Comparison of ENCODE assay signal across 18 cellular contexts in genomic region chr7:37218956-37219355, GRCh38.
A peak's percentile ranks its signal among the peaks of the same experiment; 100 is the strongest.
DNase-seq lines count a peak whose midpoint lies in the region; ATAC-seq, FAIRE-seq and TF ChIP-seq lines count a peak whose summit lies in the region.
"Had no signal": no experiment of that assay in that cellular context is flagged by ENCODE, and none has a peak within 500 bp of the region (broad histone marks: within the 10 kb centered on the region; RNA-seq: fewer than 3 reads in every experiment).

No MANE protein-coding gene starts in this region.

- POLR2A ChIA-PET in CD8-positive, alpha-beta T cell (lab: Charles Lee), result no interaction called here
- POLR2A ChIA-PET in H1 (lab: Charles Lee; ENCODE audit: partially characterized antibody), result no interaction called here

- 68% methylated on average over 3 of the region's 3 CpGs; no CpG with 5 or more reads in 1 of the 2 experiments for WGBS in H1 (ENCODE audit: extremely low coverage in 1 of 2, insufficient coverage in 1 of 2, insufficient read length in 1 of 2, insufficient replicate concordance in 2 of 2, low coverage in 1 of 2, low lambda C conversion rate in 2 of 2, missing lambda C conversion rate in 1 of 2), 2 experiments

- peak overlapping the region in 2 of 3 donors; percentile 43 to 71 for H3K27ac Mint-ChIP-seq in CD4-positive, CD25-positive, alpha-beta regulatory T cell
- H3K27ac Mint-ChIP-seq in CD8-positive, alpha-beta T cell, result peak overlapping the region; percentile 21
- H3K27ac Mint-ChIP-seq in nephron, result peak overlapping the region in 2 of 3 experiments; percentile 62 to 82
- no peak overlapping the region for H3K27ac Mint-ChIP-seq in activated CD8-positive, alpha-beta memory T cell treated with anti-CD3 and anti-CD28 coated beads, Interleukin-2, amount 10 ng/mL, durations not matched to agents 7 days and 5 days

- no peak overlapping the region for H3K18ac ChIP-seq in H1 (ENCODE audit: extremely low read depth, low read length)

- no peak overlapping the region for H3K14ac ChIP-seq in H1 (ENCODE audit: insufficient read length)

- H3K27me3 ChIP-seq in CD4-positive, CD25-positive, alpha-beta regulatory T cell (ENCODE audit: control insufficient read depth, insufficient read depth, low read length), result no peaks in the 10 kb centered on the region
- H3K27me3 ChIP-seq in CD8-positive, alpha-beta T cell (ENCODE audit: insufficient read depth, low read length), result no peaks in the 10 kb centered on the region
- no peaks in the 10 kb centered on the region for H3K27me3 ChIP-seq in H1 (replicated peaks in 1 of 4; ENCODE audit: control insufficient read depth in 3 of 4, extremely low read depth in 1 of 4, insufficient read depth in 3 of 4, low read length in 3 of 4)

- H3K23ac ChIP-seq in H1 (ENCODE audit: insufficient read length), result no peak overlapping the region

- CTCF ChIA-PET in CD8-positive, alpha-beta T cell (lab: Charles Lee), result interaction anchor here (0.9 kb wide), 1 partner anchor 11 kb away, joined by 3 read pairs; no protein-coding TSS in a partner anchor
- CTCF ChIA-PET in H1 (lab: Charles Lee; ENCODE audit: partially characterized antibody), result interaction anchor here (0.7 kb wide), 1 partner anchor 1112 kb away, joined by 3 read pairs; no protein-coding TSS in a partner anchor
- CTCF ChIA-PET in activated CD8-positive, alpha-beta memory T cell treated with anti-CD3 and anti-CD28 coated beads, Interleukin-2, amount 10 ng/mL, durations not matched to agents 7 days and 5 days (lab: Charles Lee), result no interaction called here

- no peak overlapping the region for H2AFZ ChIP-seq in H1 (ENCODE audit: low read length)

- no peaks in the 10 kb centered on the region for H3K27me3 Mint-ChIP-seq in CD4-positive, CD25-positive, alpha-beta regulatory T cell
- H3K27me3 Mint-ChIP-seq in CD8-positive, alpha-beta T cell (ENCODE audit: low read depth), result no peaks in the 10 kb centered on the region
- peaks cover 6% of the 10 kb centered on the region for H3K27me3 Mint-ChIP-seq in nephron (ENCODE audit: low read depth)
- H3K27me3 Mint-ChIP-seq in activated CD8-positive, alpha-beta memory T cell treated with anti-CD3 and anti-CD28 coated beads, Interleukin-2, amount 10 ng/mL, durations not matched to agents 7 days and 5 days, result no peaks in the 10 kb centered on the region
- H3K27me3 Mint-ChIP-seq: activated CD8-positive, alpha-beta T cell treated with anti-CD3 and anti-CD28 coated beads for 36 hours had no signal

- no peak overlapping the region for H3K4me3 ChIP-seq in CD4-positive, CD25-positive, alpha-beta regulatory T cell (ENCODE audit: low read depth, low read length)
- H3K4me3 ChIP-seq in CD8-positive, alpha-beta T cell (ENCODE audit: low read depth, low read length), result no peak overlapping the region
- no peak overlapping the region for H3K4me3 ChIP-seq in H1 (ENCODE audit: extremely low read depth in 1 of 4, insufficient read depth in 2 of 4, low read depth in 3 of 4, low read length in 4 of 4)

- H3K9me3 ChIP-seq in CD4-positive, CD25-positive, alpha-beta regulatory T cell (ENCODE audit: control insufficient read depth in 2 of 2, low read length in 2 of 2), result no peaks in the 10 kb centered on the region
- no peaks in the 10 kb centered on the region for H3K9me3 ChIP-seq in CD8-positive, alpha-beta T cell (ENCODE audit: low read length)
- no peaks in the 10 kb centered on the region for H3K9me3 ChIP-seq in H1 (ENCODE audit: insufficient read depth in 2 of 2, low read depth in 1 of 2, low read length in 1 of 2)

- no peak overlapping the region for H3K4me2 ChIP-seq in H1 (ENCODE audit: insufficient read depth in 1 of 2, low read depth in 2 of 2, low read length in 2 of 2)

- no peak for TF ChIP-seq CTCF in CD8-positive, alpha-beta T cell (IDR thresholded peaks at IDR 0.05)
- no peak for TF ChIP-seq CTCF in H1 (IDR thresholded peaks at IDR 0.05; ENCODE audit: control extremely low read depth in 1 of 3, insufficient read depth in 1 of 3, low read depth in 1 of 3, low read length in 3 of 3)
- no peak for TF ChIP-seq CTCF in nephron (IDR thresholded peaks at IDR 0.05; ENCODE audit: unreplicated experiment in 3 of 3)

- H2BK20ac ChIP-seq in H1 (ENCODE audit: low read length), result no peak overlapping the region

- no peaks in the 10 kb centered on the region for H3K4me1 ChIP-seq in CD4-positive, CD25-positive, alpha-beta regulatory T cell (ENCODE audit: control insufficient read depth, insufficient read depth, low read length, poor library complexity, severe bottlenecking)
- no peaks in the 10 kb centered on the region for H3K4me1 ChIP-seq in CD8-positive, alpha-beta T cell (ENCODE audit: insufficient read depth, low read length)
- H3K4me1 ChIP-seq in H1 (replicated peaks in 1 of 4; ENCODE audit: control insufficient read depth in 3 of 4, insufficient read depth in 4 of 4, low read length in 3 of 4), result peaks cover 4 to 12% (median 10%) of the 10 kb centered on the region in 4 experiments; a peak in 6 of 7 replicates

- no peak overlapping the region for H3K4me3 Mint-ChIP-seq in CD4-positive, CD25-positive, alpha-beta regulatory T cell
- H3K4me3 Mint-ChIP-seq in CD8-positive, alpha-beta T cell, result no peak overlapping the region
- no peak overlapping the region for H3K4me3 Mint-ChIP-seq in nephron
- H3K4me3 Mint-ChIP-seq in activated CD8-positive, alpha-beta memory T cell treated with anti-CD3 and anti-CD28 coated beads, Interleukin-2, amount 10 ng/mL, durations not matched to agents 7 days and 5 days, result no peak overlapping the region
- H3K4me3 Mint-ChIP-seq: activated CD8-positive, alpha-beta T cell treated with anti-CD3 and anti-CD28 coated beads for 36 hours had no signal

- no peak for TF ChIP-seq RAD21 in H1 (IDR thresholded peaks at IDR 0.05 in 1 of 2, conservative IDR thresholded peaks at IDR 0.05 in 1 of 2; ENCODE audit: low read depth in 2 of 2, low read length in 2 of 2)

- H3K36me3 ChIP-seq in CD4-positive, CD25-positive, alpha-beta regulatory T cell (ENCODE audit: control insufficient read depth, insufficient read depth, low read length), result peaks cover 65% of the 10 kb centered on the region
- H3K36me3 ChIP-seq in CD8-positive, alpha-beta T cell (ENCODE audit: insufficient read depth, low read length), result peaks cover 7% of the 10 kb centered on the region
- H3K36me3 ChIP-seq in H1 (ENCODE audit: control insufficient read depth in 2 of 4, insufficient read depth in 4 of 4, low read length in 3 of 4), result no peaks in the 10 kb centered on the region

- H4K20me1 ChIP-seq in H1 (replicated peaks in 1 of 2; ENCODE audit: control insufficient read depth in 1 of 2, insufficient read depth in 2 of 2, low read length in 2 of 2), result no peaks in the 10 kb centered on the region

- H3K79me2 ChIP-seq in H1 (ENCODE audit: control insufficient read depth in 1 of 2, insufficient read depth in 2 of 2, low read length in 2 of 2), result no peaks in the 10 kb centered on the region

- no peak overlapping the region for H4K5ac ChIP-seq in H1 (ENCODE audit: insufficient read length, low read depth, low read length)

- H2AK5ac ChIP-seq in H1 (ENCODE audit: low read depth, low read length), result no peak overlapping the region

- H3K56ac ChIP-seq in H1 (replicated peaks; ENCODE audit: insufficient read length, low read depth, low read length), result no peak overlapping the region

- no peak overlapping the region for H3K4ac ChIP-seq in H1 (replicated peaks; ENCODE audit: insufficient read length, low read depth, low read length)

- ATAC-seq in CD4-positive, CD25-positive, alpha-beta regulatory T cell (ENCODE audit: low read depth in 2 of 2), result no peak
- ATAC-seq in CD8-positive, alpha-beta T cell, result no peak
- no peak for ATAC-seq in activated CD8-positive, alpha-beta memory T cell treated with anti-CD3 and anti-CD28 coated beads, Interleukin-2, amount 10 ng/mL, durations not matched to agents 7 days and 5 days
- ATAC-seq: activated CD8-positive, alpha-beta T cell treated with anti-CD3 and anti-CD28 coated beads for 36 hours; HCT116 had no signal

- H3K36me3 Mint-ChIP-seq in CD4-positive, CD25-positive, alpha-beta regulatory T cell, result peaks cover 41% of the 10 kb centered on the region
- peaks cover 75% of the 10 kb centered on the region for H3K36me3 Mint-ChIP-seq in CD8-positive, alpha-beta T cell
- H3K36me3 Mint-ChIP-seq in nephron (ENCODE audit: low read depth), result no peaks in the 10 kb centered on the region
- peaks cover 3% of the 10 kb centered on the region for H3K36me3 Mint-ChIP-seq in activated CD8-positive, alpha-beta memory T cell treated with anti-CD3 and anti-CD28 coated beads, Interleukin-2, amount 10 ng/mL, durations not matched to agents 7 days and 5 days

- no peaks in the 10 kb centered on the region for H3K9me3 Mint-ChIP-seq in CD4-positive, CD25-positive, alpha-beta regulatory T cell
- no peaks in the 10 kb centered on the region for H3K9me3 Mint-ChIP-seq in CD8-positive, alpha-beta T cell
- no peaks in the 10 kb centered on the region for H3K9me3 Mint-ChIP-seq in nephron
- no peaks in the 10 kb centered on the region for H3K9me3 Mint-ChIP-seq in activated CD8-positive, alpha-beta memory T cell treated with anti-CD3 and anti-CD28 coated beads, Interleukin-2, amount 10 ng/mL, durations not matched to agents 7 days and 5 days (ENCODE audit: low read depth)
- H3K9me3 Mint-ChIP-seq: activated CD8-positive, alpha-beta T cell treated with anti-CD3 and anti-CD28 coated beads for 36 hours had no signal

- H2BK15ac ChIP-seq in H1 (ENCODE audit: low read length), result no peak overlapping the region

- H4K8ac ChIP-seq in H1 (ENCODE audit: extremely low read depth, insufficient read depth, low read length), result peak overlapping the region; percentile 28; the same call in 1 of the 2 replicates

- H3K4me1 Mint-ChIP-seq in CD4-positive, CD25-positive, alpha-beta regulatory T cell, result peaks cover 5 to 14% (median 8%) of the 10 kb centered on the region in 4 donors
- H3K4me1 Mint-ChIP-seq in CD8-positive, alpha-beta T cell (ENCODE audit: low read depth), result no peaks in the 10 kb centered on the region
- H3K4me1 Mint-ChIP-seq in nephron, result peaks cover 32% of the 10 kb centered on the region
- H3K4me1 Mint-ChIP-seq in activated CD8-positive, alpha-beta memory T cell treated with anti-CD3 and anti-CD28 coated beads, Interleukin-2, amount 10 ng/mL, durations not matched to agents 7 days and 5 days, result no peaks in the 10 kb centered on the region

- no peak for DNase-seq in CD4-positive, CD25-positive, alpha-beta regulatory T cell
- DNase-seq in CD8-positive, alpha-beta T cell, result no peak
- DNase-seq in H1 (ENCODE audit: low read depth in 1 of 2, low spot score in 2 of 2) (no peak), NCI-H1436 (lab: John Stamatoyannopoulos, UW) (no peak), NCI-H2196 (lab: John Stamatoyannopoulos, UW; ENCODE audit: unreplicated experiment) (no peak)
- no peak for DNase-seq in activated CD8-positive, alpha-beta memory T cell treated with anti-CD3 and anti-CD28 coated beads, Interleukin-2, amount 10 ng/mL, durations not matched to agents 7 days and 5 days
- DNase-seq: activated CD8-positive, alpha-beta T cell treated with anti-CD3 and anti-CD28 coated beads for 36 hours; activated naive CD4-positive, alpha-beta T cell treated with anti-CD3 and anti-CD28 coated beads, Interleukin-2, amount 50 U/mL, for 16 hours; activated T-cell treated with anti-CD3 and anti-CD28 coated beads, Interleukin-2, amount 50 U/mL, for 1 hour; Kasumi-1; NCI-H187 treated with DMSO at 0.1 percent for 48 hours; nucleus accumbens; SHP77 treated with DMSO at 0.1 percent for 48 hours; stimulated activated CD4-positive, alpha-beta T cell treated with anti-CD3 and anti-CD28 coated beads, Interleukin-15, amount 100 ng/mL, for 24 hours had no signal

- intact Hi-C loops in CD8-positive, alpha-beta T cell (cut with DNase I, micrococcal nuclease), result no loop called here

- H3K9ac ChIP-seq in H1 (replicated peaks in 1 of 4; ENCODE audit: extremely low read depth in 1 of 4, low read depth in 3 of 4, low read length in 3 of 4), result no peak overlapping the region

- no peak overlapping the region for H4K91ac ChIP-seq in H1 (replicated peaks; ENCODE audit: insufficient read length, low read length)

- no peak overlapping the region for H2BK5ac ChIP-seq in H1 (ENCODE audit: low read depth, low read length)

- no peaks in the 10 kb centered on the region for H3K23me2 ChIP-seq in H1 (ENCODE audit: low read depth, low read length)

- H3K27ac ChIP-seq in CD4-positive, CD25-positive, alpha-beta regulatory T cell (ENCODE audit: insufficient read depth, low read length, poor library complexity, severe bottlenecking), result no peak overlapping the region
- H3K27ac ChIP-seq in CD8-positive, alpha-beta T cell (ENCODE audit: low read depth, low read length), result no peak overlapping the region
- H3K27ac ChIP-seq in H1 (ENCODE audit: low read depth, low read length), result no peak overlapping the region
- H3K27ac ChIP-seq: VCaP had no signal

- peak; percentile 39 for FAIRE-seq in H1 (lab: Jason Lieb, UNC)
- FAIRE-seq: astrocyte had no signal

- TF ChIP-seq POLR2A in H1 (IDR thresholded peaks at IDR 0.05; ENCODE audit: control extremely low read depth in 1 of 2, low read depth in 2 of 2, low read length in 2 of 2), result no peak

- no peak overlapping the region for H2BK120ac ChIP-seq in H1 (replicated peaks; ENCODE audit: low read depth, low read length)

- H2BK12ac ChIP-seq in H1 (ENCODE audit: low read depth, low read length), result no peak overlapping the region

- TF ChIP-seq EP300 in H1 (IDR thresholded peaks at IDR 0.05; ENCODE audit: borderline replicate concordance in 1 of 2, low read depth in 2 of 2, low read length in 2 of 2), result no peak

- H3K79me1 ChIP-seq in H1 (ENCODE audit: low read depth, low read length), result no peaks in the 10 kb centered on the region
